In the genomic region with DNA sequence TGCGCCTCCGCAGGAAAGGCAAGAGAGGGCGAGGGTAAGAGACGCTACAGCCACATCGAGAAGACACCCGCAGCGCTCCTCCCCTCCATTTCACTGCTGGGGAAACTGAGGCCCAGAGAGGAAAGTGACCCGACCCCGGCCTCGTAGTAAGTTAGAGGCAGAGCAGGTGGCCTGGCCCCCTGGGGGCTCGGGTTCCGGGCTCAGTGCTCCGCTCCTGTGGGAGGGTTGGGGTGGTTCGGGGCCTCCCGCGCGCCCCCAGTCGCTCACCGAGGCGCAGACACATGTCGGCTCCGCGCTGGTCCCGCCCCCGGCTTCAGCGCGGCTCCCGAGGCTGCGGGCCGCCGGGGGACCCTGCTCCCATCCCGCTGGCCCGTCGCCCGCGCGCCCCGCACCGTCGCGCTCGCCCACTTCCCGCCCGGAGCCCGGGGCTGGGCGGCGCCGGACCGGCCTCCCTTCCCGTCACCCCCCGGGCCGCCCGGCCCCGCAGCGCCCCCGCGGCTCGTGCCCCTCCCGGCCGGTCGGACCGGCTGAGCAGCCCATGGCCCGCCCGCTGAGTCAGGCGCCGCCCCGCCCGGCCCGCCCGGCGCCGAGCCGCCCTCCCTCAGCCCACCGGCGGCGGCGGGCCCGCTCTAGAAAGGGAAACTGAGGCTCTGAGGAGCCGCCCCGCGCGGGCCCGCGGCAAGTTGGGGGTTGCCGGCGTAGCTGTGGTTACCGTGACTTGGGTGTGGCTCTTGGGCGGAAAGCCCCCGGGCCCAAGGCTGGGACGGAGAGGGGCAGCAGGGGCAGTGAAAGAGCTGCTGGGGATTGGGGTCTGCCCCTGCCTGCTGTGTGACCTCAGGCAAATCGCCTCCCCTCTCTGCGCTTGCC, we compare ENCODE assay signal across 8 cellular contexts. TPM values are rescaled to one million over a fixed set of nuclear protein-coding genes. Genes with fewer than 3 reads are reported as not detected.
A peak's percentile ranks its signal among the peaks of the same experiment; 100 is the strongest.
DNase-seq lines count a peak whose midpoint lies in the region; ATAC-seq and TF ChIP-seq lines count a peak whose summit lies in the region.

A gene with protein sequence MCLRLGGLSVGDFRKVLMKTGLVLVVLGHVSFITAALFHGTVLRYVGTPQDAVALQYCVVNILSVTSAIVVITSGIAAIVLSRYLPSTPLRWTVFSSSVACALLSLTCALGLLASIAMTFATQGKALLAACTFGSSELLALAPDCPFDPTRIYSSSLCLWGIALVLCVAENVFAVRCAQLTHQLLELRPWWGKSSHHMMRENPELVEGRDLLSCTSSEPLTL (minus strand): TSS at position 434 of the 867 bp plus-strand sequence. CDS start 151 bp downstream, at position 283.

- H3K9me3 ChIP-seq in NT2/D1 (ENCODE audit: insufficient read depth, low read length) = no peaks in the 10 kb centered on the region
- no peaks in the 10 kb centered on the region for H3K9me3 ChIP-seq in tibial nerve

- ATAC-seq in GM19324 (IDR thresholded peaks at IDR 0.05; ENCODE audit: low FRiP score, unreplicated experiment) = no peak

- intact Hi-C loops in dorsolateral prefrontal cortex (cut with DNase I) = no loop called here

- H3K36me3 ChIP-seq in NT2/D1 (ENCODE audit: insufficient read depth, insufficient read length, low read length) (peaks cover 9% of the 10 kb centered on the region), tibial nerve (no peaks in the 10 kb centered on the region)

- H3K27ac ChIP-seq in dorsolateral prefrontal cortex = peak within 1 kb of the TSS in 25 of 59 donors; percentile 4 to 68 (median 40)
- H3K27ac ChIP-seq in tibial nerve = peak within 1 kb of the TSS in 2 of 4 donors; percentile 52 to 77

- DNase-seq in NCI-H345 (lab: John Stamatoyannopoulos, UW) (peak; percentile 42), NCI-H345 treated with DMSO at 0.1 percent for 48 hours (lab: John Stamatoyannopoulos, UW; ENCODE audit: unreplicated experiment) (no peak), NT2/D1 (ENCODE audit: low read depth, low spot score) (no peak), dorsolateral prefrontal cortex (peak in 4 of 10 donors; percentile 26 to 74 (median 48)), medulla oblongata (ENCODE audit: extremely low spot score) (peak; percentile 42), tibial nerve (ENCODE audit: low spot score in 2 of 2) (no peak), Kasumi-1 (lab: John Stamatoyannopoulos, UW) (no peak)

- WGBS in tibial nerve, 2 donors = 1 to 4% methylated on average over 12 to 79 of the region's 92 CpGs

- H3K4me1 ChIP-seq in NT2/D1 (ENCODE audit: insufficient read depth, insufficient read length) = no peaks in the 10 kb centered on the region
- peaks cover 0 to 16% (median 3%) of the 10 kb centered on the region in 4 donors for H3K4me1 ChIP-seq in tibial nerve

- H3K9ac ChIP-seq in NT2/D1 (ENCODE audit: insufficient read length, low read depth) = peak within 1 kb of the TSS; percentile 80

- no peak for TF ChIP-seq CTCF in dorsolateral prefrontal cortex (IDR thresholded peaks at IDR 0.05 in 54 of 56, conservative IDR thresholded peaks at IDR 0.05 in 2 of 56; ENCODE audit: low read depth in 1 of 56, partially characterized antibody in 56 of 56)
- TF ChIP-seq CTCF in tibial nerve (IDR thresholded peaks at IDR 0.05) = peak in 1 of 5 experiments; percentile 12

- H3K27me3 ChIP-seq in NT2/D1 (ENCODE audit: insufficient read depth, insufficient read length) (peaks cover 21% of the 10 kb centered on the region), dorsolateral prefrontal cortex (no peaks in the 10 kb centered on the region), tibial nerve (peaks cover 0 to 22% of the 10 kb centered on the region in 2 donors)

- H3K4me3 ChIP-seq in NT2/D1 (ENCODE audit: insufficient read length, low read depth) = peak within 1 kb of the TSS; percentile 56
- peak within 1 kb of the TSS; percentile 47 to 78 (median 67) for H3K4me3 ChIP-seq in dorsolateral prefrontal cortex
- H3K4me3 ChIP-seq in tibial nerve = peak within 1 kb of the TSS; percentile 51 to 58 (median 56)

- no peak for TF ChIP-seq EP300 in tibial nerve (IDR thresholded peaks at IDR 0.05)

- no peak for TF ChIP-seq POLR2A in tibial nerve (IDR thresholded peaks at IDR 0.05)

RNA-seq across cellular contexts. Expression of the gene that starts here (rescaled TPM):
- total RNA-seq in dorsolateral prefrontal cortex (10 to 100 TPM; 16.8 to 69.5 (median 35.8) TPM), tibial nerve (10 to 100 TPM; 13.1 to 41.4 (median 26.3) TPM)

Comparison
In these comparisons a context has a peak if more than half of its experiments do, and no peak if none do; other contexts are left out.
1. DNase-seq: peak in NCI-H345 (single experiment) and medulla oblongata (single experiment); none in NCI-H345 treated with DMSO at 0.1 percent for 48 hours (single experiment), NT2/D1 (single experiment), tibial nerve (0 of 2) and Kasumi-1 (0 of 2).
2. Peak in every context shown above with its lines, with median percentiles within 50 percentile points of each other: H3K4me3 ChIP-seq.